1 cellular context compared by ENCODE assay signal in genomic region chr14:91835920-91836843, GRCh38.
TF ChIP-seq lines count a peak whose summit lies in the region.

No MANE protein-coding gene starts in this region.

TF ChIP-seq in IMR-90, 13 proteins besides CTCF, POLR2A, EP300 and RAD21 (continued from another document):
- TF ChIP-seq CHD1 (IDR thresholded peaks at IDR 0.05; ENCODE audit: low read depth, low read length) (no peak), RFX5 (IDR thresholded peaks at IDR 0.05; ENCODE audit: low read depth, low read length) (no peak), ELK1 (IDR thresholded peaks at IDR 0.05; ENCODE audit: borderline replicate concordance, low read depth, low read length) (no peak)
